8 cellular contexts compared by ENCODE assay signal in genomic region chr2:233413529-233414272, GRCh38. TPM values are rescaled to one million over a fixed set of nuclear protein-coding genes. Genes with fewer than 3 reads are reported as not detected.
DNase-seq lines count a peak whose midpoint lies in the region; ATAC-seq, FAIRE-seq and TF ChIP-seq lines count a peak whose summit lies in the region.

No MANE protein-coding gene starts in this region.

- intact Hi-C loops in ascending aorta (cut with DNase I): loop anchor here (10.0 kb wide), 3 partner anchors 71 to 1809 kb away; partner anchors contain the start of gene EFHD1

- H3K9me3 ChIP-seq in ascending aorta: peaks cover 0 to 13% of the 10 kb centered on the region in 2 donors
- peaks cover 2% of the 10 kb centered on the region for H3K9me3 ChIP-seq in keratinocyte (ENCODE audit: control insufficient read depth, low read depth, low read length)

- DNase-seq in EL (peak; percentile 85), NCI-H460 (ENCODE audit: extremely low read depth, low read depth) (peak; percentile 80), ascending aorta (ENCODE audit: low spot score in 2 of 2) (peak; percentile 32 to 94), keratinocyte (ENCODE audit: low read depth, low spot score) (peak; percentile 21), SKM-1 (lab: John Stamatoyannopoulos, UW; ENCODE audit: unreplicated experiment) (no peak)
- peak; percentile 53 for DNase-seq in stimulated activated CD8-positive, alpha-beta memory T cell treated with anti-CD3 and anti-CD28 coated beads, Interleukin-12 subunit alpha, Interleukin-12 subunit beta, amount 100 ng/mL, for 1 hour (ENCODE audit: low read depth)

- H3K4me3 ChIP-seq in ascending aorta (no peak overlapping the region), keratinocyte (ENCODE audit: control insufficient read depth in 2 of 3, extremely low read depth in 1 of 3, insufficient read depth in 2 of 3, low read depth in 1 of 3, low read length in 3 of 3) (no peak overlapping the region)

- H3K79me2 ChIP-seq in keratinocyte (ENCODE audit: control insufficient read depth, insufficient read depth, low read length): no peaks in the 10 kb centered on the region

- peaks cover 31 to 37% of the 10 kb centered on the region in 2 donors for H3K4me1 ChIP-seq in ascending aorta
- H3K4me1 ChIP-seq in keratinocyte (ENCODE audit: control insufficient read depth, extremely low read depth, insufficient read depth, low read length): peaks cover 30% of the 10 kb centered on the region

- H3K4me2 ChIP-seq in keratinocyte (ENCODE audit: control insufficient read depth, extremely low read depth, insufficient read depth, low read depth, low read length): peak overlapping the region; percentile 30

- H3K36me3 ChIP-seq in ascending aorta: no peaks in the 10 kb centered on the region
- H3K36me3 ChIP-seq in keratinocyte (ENCODE audit: control insufficient read depth in 2 of 2, extremely low read depth in 1 of 2, insufficient read depth in 2 of 2, low read length in 2 of 2): peaks cover 0 to 7% of the 10 kb centered on the region in 2 experiments

- FAIRE-seq in keratinocyte (lab: Jason Lieb, UNC): no peak

- H3K9me1 ChIP-seq in keratinocyte (ENCODE audit: control insufficient read depth, extremely low read depth, insufficient read depth, low read length): no peaks in the 10 kb centered on the region

- ATAC-seq in HG02610 (IDR thresholded peaks at IDR 0.05; ENCODE audit: unreplicated experiment): no peak
- ATAC-seq in GM21423 (IDR thresholded peaks at IDR 0.05; ENCODE audit: unreplicated experiment): no peak

- H4K20me1 ChIP-seq in keratinocyte (ENCODE audit: control insufficient read depth, extremely low read depth, insufficient read depth, low read length): no peaks in the 10 kb centered on the region

- dilution Hi-C loops in keratinocyte (cut with MboI; ENCODE audit: extremely low pct_ligation_motif_present, low sequenced_read_pairs): no loop called here

- TF ChIP-seq CTCF in ascending aorta (IDR thresholded peaks at IDR 0.05) (no peak), keratinocyte (optimal IDR thresholded peaks at IDR 0.05 in 1 of 3, IDR thresholded peaks at IDR 0.05 in 1 of 3, conservative IDR thresholded peaks at IDR 0.05 in 1 of 3; ENCODE audit: extremely low read depth in 1 of 3, insufficient read depth in 2 of 3, low read length in 3 of 3) (no peak)

- H3K27ac ChIP-seq in ascending aorta: peak overlapping the region; percentile 86 to 95
- peak overlapping the region; percentile 50 for H3K27ac ChIP-seq in keratinocyte (ENCODE audit: control insufficient read depth, insufficient read depth, low read length)

- H3K27me3 ChIP-seq in ascending aorta: no peaks in the 10 kb centered on the region
- no peaks in the 10 kb centered on the region for H3K27me3 ChIP-seq in keratinocyte (ENCODE audit: control insufficient read depth, extremely low read depth, insufficient read depth, low read length)

- H2AFZ ChIP-seq in keratinocyte (ENCODE audit: control insufficient read depth, low read length): no peak overlapping the region

- no peak overlapping the region for H3K9ac ChIP-seq in keratinocyte (ENCODE audit: control insufficient read depth, extremely low read depth, insufficient read depth, low read length)

RNA-seq across cellular contexts. Expression of gene DGKD, which starts 59.4 kb away (rescaled TPM):
- 183 and 195 TPM in 2 replicates for total RNA-seq in NCI-H460 (2014; rRNA removed; shearing (Covaris generic))
- 219 and 294 TPM in 2 replicates for polyA plus RNA-seq in NCI-H460 (2014; cell fraction: nucleus; rRNA removed)
- total RNA-seq in ascending aorta: 28.3 TPM
- polyA plus RNA-seq in keratinocyte: 2.2 to 6.1 TPM (median 5.3 TPM) in 3 replicates
- 2.0 TPM for polyA plus RNA-seq in keratinocyte (2011; ENCODE audit: low read depth)
- 3.0 and 5.1 TPM in 2 replicates for polyA plus RNA-seq in keratinocyte (2011; cell fraction: cytosol; rRNA removed)
- 14.8 and 20.8 TPM in 2 replicates for polyA plus RNA-seq in keratinocyte (2011; cell fraction: nucleus; rRNA removed)
- 1.9 and 4.1 TPM in 2 replicates for polyA plus RNA-seq in keratinocyte (2012; ENCODE audit: low replicate concordance)
- polyA minus RNA-seq in keratinocyte: 10.1 to 23.9 TPM (median 20.4 TPM) in 3 replicates
- 7.9 TPM for polyA minus RNA-seq in keratinocyte (2011; cell fraction: cytosol; rRNA and poly(A)+ RNA removed)
- polyA minus RNA-seq in keratinocyte (2011; cell fraction: nucleus; rRNA and poly(A)+ RNA removed): 3.6 and 8.8 TPM in 2 replicates
